8 cellular contexts compared by ENCODE assay signal in the genomic region with DNA sequence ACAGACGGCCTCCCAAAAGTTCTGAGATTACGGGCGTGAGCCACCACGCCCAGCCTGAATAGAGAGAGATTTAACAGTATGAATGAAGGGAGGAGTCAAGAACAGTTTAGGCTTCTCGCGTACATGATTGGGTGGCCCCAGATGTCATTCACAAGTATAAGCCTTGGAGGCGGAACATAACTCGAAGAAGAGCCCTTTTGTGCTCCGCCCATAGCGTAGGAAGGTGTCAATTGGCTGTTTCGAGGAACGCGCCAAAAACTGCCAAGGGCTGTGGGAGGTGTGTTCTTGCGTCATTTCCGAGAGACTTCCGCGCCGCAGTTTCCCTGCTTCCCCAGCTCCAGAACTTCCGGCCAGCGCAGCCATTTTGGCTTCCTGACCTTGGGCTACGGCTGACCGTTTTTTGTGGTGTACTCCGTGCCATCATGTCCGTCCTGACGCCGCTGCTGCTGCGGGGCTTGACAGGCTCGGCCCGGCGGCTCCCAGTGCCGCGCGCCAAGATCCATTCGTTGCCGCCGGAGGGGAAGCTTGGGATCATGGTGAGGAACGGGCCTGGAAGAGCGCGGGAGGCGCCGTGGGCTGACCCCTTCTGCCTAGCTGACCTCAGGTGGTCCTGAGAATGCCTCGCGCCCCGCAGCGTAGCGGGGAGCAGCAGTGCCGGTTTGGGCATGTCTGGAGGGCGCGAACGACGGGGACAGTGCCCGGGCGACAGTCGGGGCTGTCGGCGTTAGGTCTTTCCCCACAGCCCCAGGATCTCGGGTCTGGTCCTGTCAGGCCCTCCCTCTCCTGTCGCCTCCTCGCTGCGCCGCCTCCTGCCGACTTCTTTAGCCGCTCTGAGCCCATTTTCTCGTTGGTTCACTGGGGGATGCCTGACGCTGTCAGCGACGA. TPM values are rescaled to one million over a fixed set of nuclear protein-coding genes. Genes with fewer than 3 reads are reported as not detected.
A peak's percentile ranks its signal among the peaks of the same experiment; 100 is the strongest.
DNase-seq lines count a peak whose midpoint lies in the region; FAIRE-seq and TF ChIP-seq lines count a peak whose summit lies in the region.

Gene COX8A (plus strand): TSS at position 362 of the 885 bp plus-strand sequence. CDS start 61 bp downstream, at position 423.

- peaks cover 23% of the 10 kb centered on the region for H3K4me1 Mint-ChIP-seq in HFFc6 (ENCODE audit: low read depth)
- peaks cover 35% of the 10 kb centered on the region for H3K4me1 Mint-ChIP-seq in activated naive CD4-positive, alpha-beta T cell treated with anti-CD3 and anti-CD28 coated beads, Interleukin-2, amount 10 ng/mL, durations not matched to agents 7 days and 5 days

- H3K9ac ChIP-seq in SK-N-MC (ENCODE audit: insufficient read length) (peak within 1 kb of the TSS; percentile 100), neuronal stem cell (ENCODE audit: low read depth, low read length, poor library complexity) (peak within 1 kb of the TSS; percentile 98)

- no peaks in the 10 kb centered on the region for H3K27me3 ChIP-seq in neuronal stem cell (ENCODE audit: control insufficient read depth in 3 of 3, insufficient read depth in 3 of 3, low read depth in 1 of 3, low read length in 3 of 3)

- no peaks in the 10 kb centered on the region; the same call in 1 of the 2 replicates for H3K27me3 Mint-ChIP-seq in HFFc6 (ENCODE audit: insufficient read depth)
- H3K27me3 Mint-ChIP-seq in activated naive CD4-positive, alpha-beta T cell treated with anti-CD3 and anti-CD28 coated beads, Interleukin-2, amount 10 ng/mL, durations not matched to agents 7 days and 5 days, result peaks cover 15% of the 10 kb centered on the region

- peak; percentile 95 for FAIRE-seq in frontal cortex (lab: Jason Lieb, UNC)

- H3K27ac Mint-ChIP-seq in HFFc6, result peak within 1 kb of the TSS; percentile 100
- peak within 1 kb of the TSS; percentile 98 for H3K27ac Mint-ChIP-seq in activated naive CD4-positive, alpha-beta T cell treated with anti-CD3 and anti-CD28 coated beads, Interleukin-2, amount 10 ng/mL, durations not matched to agents 7 days and 5 days

- peaks cover 3% of the 10 kb centered on the region for H3K79me1 ChIP-seq in neuronal stem cell (ENCODE audit: low read depth, low read length)

- H2BK12ac ChIP-seq in neuronal stem cell (ENCODE audit: low read length), result peak within 1 kb of the TSS; percentile 46

- TF ChIP-seq POLR2A in NB4 (IDR thresholded peaks at IDR 0.05; ENCODE audit: extremely low read depth, insufficient read length), result peak; percentile 89

- peak within 1 kb of the TSS; percentile 100 for H3K4me3 Mint-ChIP-seq in HFFc6
- H3K4me3 Mint-ChIP-seq in activated naive CD4-positive, alpha-beta T cell treated with anti-CD3 and anti-CD28 coated beads, Interleukin-2, amount 10 ng/mL, durations not matched to agents 7 days and 5 days, result peak within 1 kb of the TSS; percentile 100

- H3K4ac ChIP-seq in neuronal stem cell (ENCODE audit: low read length), result peak within 1 kb of the TSS; percentile 76

- peaks cover 15 to 23% of the 10 kb centered on the region in 2 donors for H3K4me1 ChIP-seq in neuronal stem cell (ENCODE audit: control insufficient read depth in 2 of 2, insufficient read depth in 1 of 2, low read depth in 1 of 2, low read length in 2 of 2)

- peak within 1 kb of the TSS; percentile 69 for H3K4me2 ChIP-seq in neuronal stem cell (ENCODE audit: insufficient read depth, low read length, poor library complexity, severe bottlenecking)

- H3K36me3 ChIP-seq in SK-N-MC (ENCODE audit: insufficient read depth, low read length) (peaks cover 8% of the 10 kb centered on the region), neuronal stem cell (replicated peaks in 1 of 2; ENCODE audit: control insufficient read depth in 2 of 2, insufficient read depth in 2 of 2, low read length in 2 of 2) (peaks cover 10 to 20% of the 10 kb centered on the region in 2 donors)

- CTCF ChIA-PET in activated naive CD4-positive, alpha-beta T cell treated with anti-CD3 and anti-CD28 coated beads, Interleukin-2, amount 10 ng/mL, durations not matched to agents 7 days and 5 days (lab: Charles Lee), result interaction anchor here (0.9 to 2.7 kb wide), 4 partner anchors 25 to 178 kb away, joined by 3 to 13 read pairs (median 4); no protein-coding TSS in a partner anchor

- peak within 1 kb of the TSS; percentile 80 for H2AFZ ChIP-seq in neuronal stem cell (ENCODE audit: low read length)

- H3K9me3 Mint-ChIP-seq in HFFc6, result peaks cover 8% of the 10 kb centered on the region; the same call in 1 of the 2 replicates
- H3K9me3 Mint-ChIP-seq in activated naive CD4-positive, alpha-beta T cell treated with anti-CD3 and anti-CD28 coated beads, Interleukin-2, amount 10 ng/mL, durations not matched to agents 7 days and 5 days, result no peaks in the 10 kb centered on the region

- peak within 1 kb of the TSS; percentile 95 for H3K14ac ChIP-seq in neuronal stem cell (ENCODE audit: low read length)

- peak within 1 kb of the TSS; percentile 95 for H3K4me3 ChIP-seq in NB4 (ENCODE audit: low read depth, low read length)
- H3K4me3 ChIP-seq in SK-N-MC, result peak within 1 kb of the TSS; percentile 98
- H3K4me3 ChIP-seq in neuronal stem cell (ENCODE audit: low read length in 2 of 2), result peak within 1 kb of the TSS; percentile 90 to 98

- H3K9me3 ChIP-seq in SK-N-MC (ENCODE audit: low read depth, low read length) (no peaks in the 10 kb centered on the region), neuronal stem cell (replicated peaks in 1 of 2; ENCODE audit: control insufficient read depth in 2 of 2, insufficient read depth in 1 of 2, low read depth in 1 of 2, low read length in 2 of 2) (no peaks in the 10 kb centered on the region)

- no CpG with 5 or more reads among the region's 67 CpGs for WGBS in neuronal stem cell (ENCODE audit: extremely low coverage in 2 of 2, insufficient read length in 2 of 2, insufficient replicate concordance in 1 of 2), 2 donors

- peak within 1 kb of the TSS; percentile 78 for H2BK5ac ChIP-seq in neuronal stem cell (ENCODE audit: low read length)

- peak within 1 kb of the TSS; percentile 96 for H3K23ac ChIP-seq in neuronal stem cell (ENCODE audit: low read depth, low read length, poor library complexity)

- peaks cover 16% of the 10 kb centered on the region for H3K36me3 Mint-ChIP-seq in HFFc6 (ENCODE audit: low read depth)
- H3K36me3 Mint-ChIP-seq in activated naive CD4-positive, alpha-beta T cell treated with anti-CD3 and anti-CD28 coated beads, Interleukin-2, amount 10 ng/mL, durations not matched to agents 7 days and 5 days, result peaks cover 31% of the 10 kb centered on the region

- peak; percentile 33; the same call in 1 of the 2 replicates for TF ChIP-seq CTCF in HFFc6 (IDR thresholded peaks at IDR 0.05)
- no peak for TF ChIP-seq CTCF in NB4 (IDR thresholded peaks at IDR 0.05; ENCODE audit: low read depth, low read length)
- no peak for TF ChIP-seq CTCF in subcutaneous adipose tissue (IDR thresholded peaks at IDR 0.05; ENCODE audit: low read depth)

- peak within 1 kb of the TSS; percentile 96 for H3K27ac ChIP-seq in SK-N-MC
- H3K27ac ChIP-seq in neuronal stem cell (replicated peaks; ENCODE audit: low read length), result peak within 1 kb of the TSS; percentile 96

- H2AK5ac ChIP-seq in neuronal stem cell (ENCODE audit: low read depth, low read length), result peak within 1 kb of the TSS; percentile 94

- peak within 1 kb of the TSS; percentile 91 for H2BK15ac ChIP-seq in neuronal stem cell (ENCODE audit: low read length)

- no peak within 1 kb of the TSS for H2BK120ac ChIP-seq in neuronal stem cell (ENCODE audit: low read depth, low read length)

- H4K91ac ChIP-seq in neuronal stem cell (ENCODE audit: low read depth, low read length, poor library complexity), result no peak within 1 kb of the TSS

- H4K8ac ChIP-seq in neuronal stem cell (ENCODE audit: low read depth, low read length), result no peak within 1 kb of the TSS

- H3K18ac ChIP-seq in neuronal stem cell (ENCODE audit: low read length), result peak within 1 kb of the TSS; percentile 99

- DNase-seq in GM04504 (ENCODE audit: low read depth), result peak; percentile 100
- DNase-seq in HFFc6, result peak; percentile 100
- DNase-seq in NB4 (ENCODE audit: low read depth), result peak; percentile 100
- peak; percentile 99 for DNase-seq in SK-N-MC (ENCODE audit: low read depth, low spot score)
- DNase-seq in activated naive CD4-positive, alpha-beta T cell treated with anti-CD3 and anti-CD28 coated beads, Interleukin-2, amount 10 ng/mL, durations not matched to agents 7 days and 5 days, result peak; percentile 98
- peak; percentile 97 to 99 for DNase-seq in frontal cortex (ENCODE audit: low spot score in 2 of 2)
- peak; percentile 98 for DNase-seq in neuronal stem cell (ENCODE audit: low spot score)

RNA-seq across cellular contexts. Expression of gene COX8A, which starts in this region (rescaled TPM):
- total RNA-seq in HFFc6 (2021; fragmentation: NEBNext Ultra II Directional; extraction: Animal tissue kit (Norgen Biotek cat#: 25700)), result 100 to 1,000 TPM; 422 to 571 (median 505) TPM
- total RNA-seq in frontal cortex (238 TPM), subcutaneous adipose tissue (100 to 1,000 TPM; 299 to 526 (median 371) TPM)
- 465 TPM for polyA plus RNA-seq in neuronal stem cell (2013, experiment 1 of 2)
- polyA plus RNA-seq in neuronal stem cell (2013, experiment 2 of 2), result 460 TPM

Comparison
In these comparisons a context has a peak if more than half of its experiments do, and no peak if none do; other contexts are left out.
1. Peak in every context shown above with its lines: DNase-seq, H3K4me3 ChIP-seq and H3K27ac ChIP-seq.